ENCODE assay signal across 30 cellular contexts in genomic region chr4:133162941-133163340, GRCh38. TPM values are rescaled to one million over a fixed set of nuclear protein-coding genes. Genes with fewer than 3 reads are reported as not detected.
A peak's percentile ranks its signal among the peaks of the same experiment; 100 is the strongest.
DNase-seq lines count a peak whose midpoint lies in the region; TF ChIP-seq lines count a peak whose summit lies in the region.
"Had no signal": no experiment of that assay in that cellular context is flagged by ENCODE, and none has a peak within 500 bp of the region (broad histone marks: within the 10 kb centered on the region; RNA-seq: fewer than 3 reads in every experiment).

No MANE protein-coding gene starts in this region.

- H3K27ac ChIP-seq in H9 (ENCODE audit: insufficient read length, low read depth, low read length), result no peak overlapping the region
- peak overlapping the region; percentile 42 for H3K27ac ChIP-seq in angular gyrus (ENCODE audit: low read depth, low read length)
- no peak overlapping the region for H3K27ac ChIP-seq in mesenchymal stem cell (ENCODE audit: low read length, poor library complexity, severe bottlenecking)
- no peak overlapping the region for H3K27ac ChIP-seq in testis
- H3K27ac ChIP-seq: ascending aorta, heart left ventricle, prostate gland, right lobe of liver, tibial artery had no signal

- H2BK20ac ChIP-seq in H9 (ENCODE audit: low read depth, low read length, poor library complexity, severe bottlenecking), result no peak overlapping the region

- DNase-seq in H9, result no peak
- DNase-seq in mesenchymal stem cell, result no peak
- DNase-seq in NCI-H1436 (lab: John Stamatoyannopoulos, UW), result no peak
- no peak for DNase-seq in NK-92 treated with Interleukin-12 subunit alpha and Interleukin-12 subunit beta, amount 100 ng/mL, for 24 hours (lab: John Stamatoyannopoulos, UW)
- no peak for DNase-seq in testis
- DNase-seq in NCI-H82 treated with DMSO at 0.1 percent for 48 hours (lab: John Stamatoyannopoulos, UW; ENCODE audit: unreplicated experiment), result no peak
- DNase-seq: activated B cell treated with CpG ODN at 0.5 μM for 24 hours; activated CD4-positive, alpha-beta T cell treated with anti-CD3 and anti-CD28 coated beads, Interleukin-2, amount 50 U/mL, for 1 hour; activated gamma-delta T cell; activated naive CD8-positive, alpha-beta T cell treated with anti-CD3 and anti-CD28 coated beads, Interleukin-2, amount 10 ng/mL, durations not matched to agents 7 days and 5 days; activated T-cell treated with anti-CD3 and anti-CD28 coated beads, Interleukin-2, amount 50 U/mL, for 4 hours; foreskin fibroblast; heart left ventricle; KG1; MG63; naive B cell; NCI-H1105 treated with DMSO at 0.1 percent for 48 hours; NCI-H2029 treated with DMSO at 0.1 percent for 48 hours; NCI-H524 treated with DMSO at 0.1 percent for 48 hours; right lobe of liver; SIG-M5; stimulated activated CD8-positive, alpha-beta memory T cell treated with anti-CD3 and anti-CD28 coated beads, Interleukin-4, amount 100 ng/mL, for 48 hours; tibial artery had no signal

- no peak overlapping the region for H3T11ph ChIP-seq in H9 (ENCODE audit: low read length)

- H3K14ac ChIP-seq in H9 (ENCODE audit: insufficient read depth, low read length) (no peak overlapping the region), mesenchymal stem cell (ENCODE audit: low read length in 2 of 2) (no peak overlapping the region)

- no peaks in the 10 kb centered on the region for H3K36me3 ChIP-seq in mesenchymal stem cell (ENCODE audit: control insufficient read depth in 1 of 2, insufficient read depth in 2 of 2, low read depth in 1 of 2, low read length in 2 of 2)
- H3K36me3 ChIP-seq in testis (ENCODE audit: low read depth, missing control alignments), result no peaks in the 10 kb centered on the region
- H3K36me3 ChIP-seq: heart left ventricle, MG63, prostate gland, right lobe of liver, tibial artery had no signal

- H2BK120ac ChIP-seq in H9 (ENCODE audit: low read depth, low read length, poor library complexity, severe bottlenecking) (no peak overlapping the region), mesenchymal stem cell (ENCODE audit: low read depth, low read length) (no peak overlapping the region)

- H2BK5ac ChIP-seq in H9 (ENCODE audit: insufficient read length, low read length) (no peak overlapping the region), mesenchymal stem cell (ENCODE audit: low read depth, low read length, poor library complexity, severe bottlenecking) (no peak overlapping the region)

- no peaks in the 10 kb centered on the region for H3K23me2 ChIP-seq in H9 (ENCODE audit: insufficient read length, low read depth, low read length, poor library complexity, severe bottlenecking)

- no peak overlapping the region for H3K4ac ChIP-seq in H9 (ENCODE audit: low read depth, low read length)
- H3K4ac ChIP-seq in mesenchymal stem cell (ENCODE audit: low read depth in 1 of 2, low read length in 2 of 2), result no peak overlapping the region

- no peak overlapping the region for H4K5ac ChIP-seq in H9 (ENCODE audit: insufficient read length, low read depth, low read length)

- H3K4me2 ChIP-seq in H9 (ENCODE audit: insufficient read depth, insufficient read length, low read length) (no peak overlapping the region), mesenchymal stem cell (ENCODE audit: low read length, poor library complexity, severe bottlenecking) (no peak overlapping the region)

- WGBS in H9 (ENCODE audit: extremely low coverage, insufficient read length, low lambda C conversion rate), result no CpG with 5 or more reads among the region's 8 CpGs
- 97% methylated on average over 5 of the region's 8 CpGs for WGBS in mesenchymal stem cell
- WGBS in testis, 2 donors, result 86 to 90% methylated on average over 8 of the region's 8 CpGs

- H3K27me3 ChIP-seq in H9 (ENCODE audit: insufficient read depth, low read length), result no peaks in the 10 kb centered on the region
- H3K27me3 ChIP-seq in mesenchymal stem cell (ENCODE audit: control insufficient read depth in 1 of 2, insufficient read depth in 1 of 2, low read length in 2 of 2), result no peaks in the 10 kb centered on the region
- H3K27me3 ChIP-seq in testis, result no peaks in the 10 kb centered on the region
- H3K27me3 ChIP-seq: ascending aorta, heart left ventricle, MG63, right lobe of liver, tibial artery had no signal

- H2BK15ac ChIP-seq in H9 (ENCODE audit: low read depth, low read length), result no peak overlapping the region
- no peak overlapping the region for H2BK15ac ChIP-seq in mesenchymal stem cell (ENCODE audit: low read depth, poor library complexity, severe bottlenecking)

- H3K27ac Mint-ChIP-seq in H9, result peak overlapping the region in 2 of 3 experiments; percentile 58 to 72; a peak in 4 of 7 replicates
- H3K27ac Mint-ChIP-seq: activated B cell treated with CpG ODN at 0.5 μM for 24 hours; activated naive CD8-positive, alpha-beta T cell treated with anti-CD3 and anti-CD28 coated beads, Interleukin-2, amount 10 ng/mL, durations not matched to agents 7 days and 5 days; CD14-positive monocyte; mesothelial cell of epicardium; naive B cell; stimulated activated naive CD8-positive, alpha-beta T cell treated with anti-CD3 and anti-CD28 coated beads, Interleukin-15, Interleukin-2, amounts not matched to agents 100 ng/mL and 50 ng/mL, for 24 hours had no signal

- no peaks in the 10 kb centered on the region for H3K9me3 ChIP-seq in H9 (ENCODE audit: control insufficient read depth, low read depth, low read length)
- H3K9me3 ChIP-seq in mesenchymal stem cell (ENCODE audit: control insufficient read depth, low read length), result no peaks in the 10 kb centered on the region
- H3K9me3 ChIP-seq in testis, result no peaks in the 10 kb centered on the region
- H3K9me3 ChIP-seq: ascending aorta, heart left ventricle, MG63, prostate gland, right lobe of liver, tibial artery had no signal

- no peaks in the 10 kb centered on the region for H3K79me2 ChIP-seq in H9 (ENCODE audit: insufficient read depth, low read length)

- no peak overlapping the region for H4K91ac ChIP-seq in H9 (ENCODE audit: insufficient read length, low read depth, low read length)
- H4K91ac ChIP-seq in mesenchymal stem cell (ENCODE audit: low read length), result no peak overlapping the region

- H2BK12ac ChIP-seq in H9 (ENCODE audit: insufficient read length, low read depth, low read length), result no peak overlapping the region
- H2BK12ac ChIP-seq in mesenchymal stem cell (ENCODE audit: low read length in 2 of 2), result no peak overlapping the region

- no peak for TF ChIP-seq POLR2A in testis (IDR thresholded peaks at IDR 0.05)

- no peak overlapping the region for H3K4me3 ChIP-seq in mesenchymal stem cell (ENCODE audit: insufficient read depth in 1 of 2, low read depth in 1 of 2, low read length in 2 of 2)
- H3K4me3 ChIP-seq in testis, result no peak overlapping the region
- H3K4me3 ChIP-seq: ascending aorta, heart left ventricle, MG63, prostate gland, right lobe of liver, tibial artery had no signal

- no peak overlapping the region for H3K56ac ChIP-seq in H9 (ENCODE audit: insufficient read length, low read depth, low read length)

- H3K4me3 Mint-ChIP-seq in H9, result no peak overlapping the region
- H3K4me3 Mint-ChIP-seq: activated B cell treated with CpG ODN at 0.5 μM for 24 hours; activated naive CD8-positive, alpha-beta T cell treated with anti-CD3 and anti-CD28 coated beads, Interleukin-2, amount 10 ng/mL, durations not matched to agents 7 days and 5 days; activated T-cell treated with anti-CD3 and anti-CD28 coated beads, Interleukin-2, amount 50 U/mL, for 4 hours; CD14-positive monocyte; mesothelial cell of epicardium; naive B cell; stimulated activated naive CD8-positive, alpha-beta T cell treated with anti-CD3 and anti-CD28 coated beads, Interleukin-15, Interleukin-2, amounts not matched to agents 100 ng/mL and 50 ng/mL, for 24 hours had no signal

- no peak overlapping the region for H4K8ac ChIP-seq in H9 (replicated peaks; ENCODE audit: insufficient read length, low read depth, low read length)
- H4K8ac ChIP-seq in mesenchymal stem cell (ENCODE audit: low read length), result no peak overlapping the region

- H3K18ac ChIP-seq in H9 (ENCODE audit: insufficient read length, low read depth, low read length), result no peak overlapping the region
- no peak overlapping the region for H3K18ac ChIP-seq in mesenchymal stem cell (ENCODE audit: low read depth in 1 of 2, low read length in 2 of 2)

- H4K20me1 ChIP-seq in H9 (ENCODE audit: control insufficient read depth, insufficient read depth, insufficient read length), result no peaks in the 10 kb centered on the region

- H2AFZ ChIP-seq in H9 (ENCODE audit: low read length), result no peak overlapping the region
- peak overlapping the region; percentile 23 for H2AFZ ChIP-seq in mesenchymal stem cell (ENCODE audit: low read depth, low read length)

- intact Hi-C loops in testis (cut with DNase I; ENCODE audit: low total_unique reads), result no loop called here

- H3K9ac ChIP-seq in H9 (ENCODE audit: extremely low read depth, insufficient read length, low read length) (no peak overlapping the region), mesenchymal stem cell (ENCODE audit: low read length) (no peak overlapping the region)

- H3K4me1 ChIP-seq in H9 (ENCODE audit: insufficient read depth, low read length) (no peaks in the 10 kb centered on the region), mesenchymal stem cell (ENCODE audit: control insufficient read depth, insufficient read depth, low read depth, low read length) (peaks cover 1% of the 10 kb centered on the region), testis (no peaks in the 10 kb centered on the region)
- H3K4me1 ChIP-seq: ascending aorta, heart left ventricle, prostate gland, right lobe of liver, tibial artery had no signal

- H3K23ac ChIP-seq in H9 (ENCODE audit: insufficient read length, low read depth, low read length), result no peak overlapping the region
- H3K23ac ChIP-seq in mesenchymal stem cell (ENCODE audit: low read length in 2 of 2), result peak overlapping the region in 1 of 2 experiments; percentile 69

- H3K27me3 Mint-ChIP-seq in H9 (ENCODE audit: low read depth), result no peaks in the 10 kb centered on the region
- H3K27me3 Mint-ChIP-seq: activated B cell treated with CpG ODN at 0.5 μM for 24 hours; activated naive CD8-positive, alpha-beta T cell treated with anti-CD3 and anti-CD28 coated beads, Interleukin-2, amount 10 ng/mL, durations not matched to agents 7 days and 5 days; naive B cell; stimulated activated naive CD8-positive, alpha-beta T cell treated with anti-CD3 and anti-CD28 coated beads, Interleukin-15, Interleukin-2, amounts not matched to agents 100 ng/mL and 50 ng/mL, for 24 hours had no signal

- no peaks in the 10 kb centered on the region for H3K36me3 Mint-ChIP-seq in H9 (ENCODE audit: insufficient read depth in 1 of 3, low read depth in 3 of 3)
- H3K36me3 Mint-ChIP-seq: activated naive CD8-positive, alpha-beta T cell treated with anti-CD3 and anti-CD28 coated beads, Interleukin-2, amount 10 ng/mL, durations not matched to agents 7 days and 5 days; CD14-positive monocyte; naive B cell had no signal

- H3K79me1 ChIP-seq in H9 (ENCODE audit: insufficient read depth, low read depth, low read length, poor library complexity, severe bottlenecking) (no peaks in the 10 kb centered on the region), mesenchymal stem cell (replicated peaks; ENCODE audit: low read length, poor library complexity, severe bottlenecking) (no peaks in the 10 kb centered on the region)

- peaks cover 2 to 7% of the 10 kb centered on the region in 2 experiments; a peak in 2 of 4 replicates for H3K4me1 Mint-ChIP-seq in H9
- H3K4me1 Mint-ChIP-seq: activated B cell treated with CpG ODN at 0.5 μM for 24 hours; activated naive CD8-positive, alpha-beta T cell treated with anti-CD3 and anti-CD28 coated beads, Interleukin-2, amount 10 ng/mL, durations not matched to agents 7 days and 5 days; CD14-positive monocyte; mesothelial cell of epicardium; naive B cell had no signal

- H2AK5ac ChIP-seq in H9 (ENCODE audit: insufficient read length, low read length) (no peak overlapping the region), mesenchymal stem cell (ENCODE audit: low read length, severe bottlenecking) (no peak overlapping the region)

- TF ChIP-seq CTCF in H9 (conservative IDR thresholded peaks at IDR 0.05) (no peak), testis (IDR thresholded peaks at IDR 0.05) (no peak)

- no peaks in the 10 kb centered on the region for H3K9me3 Mint-ChIP-seq in H9
- H3K9me3 Mint-ChIP-seq: activated B cell treated with CpG ODN at 0.5 μM for 24 hours; activated naive CD8-positive, alpha-beta T cell treated with anti-CD3 and anti-CD28 coated beads, Interleukin-2, amount 10 ng/mL, durations not matched to agents 7 days and 5 days; activated T-cell treated with anti-CD3 and anti-CD28 coated beads, Interleukin-2, amount 50 U/mL, for 4 hours; CD14-positive monocyte; mesothelial cell of epicardium; stimulated activated naive CD8-positive, alpha-beta T cell treated with anti-CD3 and anti-CD28 coated beads, Interleukin-15, Interleukin-2, amounts not matched to agents 100 ng/mL and 50 ng/mL, for 24 hours had no signal

RNA-seq across cellular contexts. Expression of gene PCDH10, which starts 13.8 kb away (rescaled TPM):
- 6.9 and 8.1 TPM in 2 replicates for total RNA-seq in H9 (2021)
- polyA plus RNA-seq in mesenchymal stem cell (2013, experiment 1 of 2), result 4.5 TPM
- 4.5 TPM for polyA plus RNA-seq in mesenchymal stem cell (2013, experiment 2 of 2)
- total RNA-seq in testis, result 1 to 10 TPM; 3.3 to 7.2 TPM
- polyA plus RNA-seq in testis (ENCODE audit: insufficient read depth, low read depth, low replicate concordance), result 5.2 TPM
- total RNA-seq: activated B cell treated with CpG ODN at 0.5 μM for 24 hours; activated naive CD8-positive, alpha-beta T cell treated with anti-CD3 and anti-CD28 coated beads, Interleukin-2, amount 10 ng/mL, durations not matched to agents 7 days and 5 days; activated T-cell treated with anti-CD3 and anti-CD28 coated beads, Interleukin-2, amount 50 U/mL, for 4 hours had no signal
- polyA plus RNA-seq: CD14-positive monocyte, keratinocyte had no signal
